ENCODE assay signal across 8 cellular contexts in the genomic region with DNA sequence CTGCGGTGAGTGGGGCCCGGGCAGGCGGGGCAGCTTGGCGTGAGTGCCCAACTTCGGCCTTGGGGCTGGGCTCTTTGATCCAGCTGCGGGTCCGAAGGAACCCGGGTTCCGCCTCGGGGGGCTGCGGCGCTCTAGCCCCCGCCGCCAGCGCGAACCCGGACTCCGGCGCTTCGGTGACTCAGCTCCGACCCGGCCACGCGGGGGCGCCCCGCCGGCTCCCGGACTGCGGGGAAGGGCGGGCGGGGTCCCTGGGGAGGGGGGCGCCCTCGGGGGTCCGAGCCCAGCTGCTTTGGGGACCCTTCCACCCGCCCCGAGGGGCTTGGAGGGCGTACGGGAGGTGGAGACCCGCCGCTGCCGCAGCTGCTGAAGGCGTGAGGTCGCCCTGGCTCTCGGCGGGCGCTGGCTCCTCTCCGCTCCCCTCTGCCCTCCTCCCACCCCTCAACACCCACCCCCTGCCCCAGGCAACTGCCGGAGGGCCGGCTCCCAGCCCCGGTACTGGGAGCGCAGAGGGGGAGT. TPM values are rescaled to one million over a fixed set of nuclear protein-coding genes. Genes with fewer than 3 reads are reported as not detected.
A peak's percentile ranks its signal among the peaks of the same experiment; 100 is the strongest.
DNase-seq lines count a peak whose midpoint lies in the region; ATAC-seq and TF ChIP-seq lines count a peak whose summit lies in the region.

No MANE protein-coding gene starts in this region.

- no peak overlapping the region for H4K5ac ChIP-seq in mesendoderm (ENCODE audit: low read length)

- no CpG with 5 or more reads among the region's 51 CpGs for WGBS in mesendoderm (ENCODE audit: extremely low coverage, insufficient coverage, low lambda C conversion rate)

- H3K9me3 Mint-ChIP-seq in stimulated activated effector memory CD8-positive, alpha-beta T cell treated with anti-CD3 and anti-CD28 coated beads, Interleukin-12 subunit alpha, Interleukin-12 subunit beta, amount 100 ng/mL, for 72 hours: no peaks in the 10 kb centered on the region

- peak overlapping the region; percentile 89 for H3K56ac ChIP-seq in mesendoderm (ENCODE audit: low read length)

- H3K9ac ChIP-seq in mesendoderm (ENCODE audit: low read length): peak overlapping the region; percentile 75

- no peak overlapping the region for H2AK5ac ChIP-seq in mesendoderm (ENCODE audit: low read length)

- TF ChIP-seq CTCF in HL-60 (IDR thresholded peaks at IDR 0.05; ENCODE audit: insufficient read depth, low read length) (peak; percentile 15), dorsolateral prefrontal cortex (IDR thresholded peaks at IDR 0.05 in 54 of 56, conservative IDR thresholded peaks at IDR 0.05 in 2 of 56; ENCODE audit: low read depth in 1 of 56, partially characterized antibody in 56 of 56) (peak; percentile 37 to 84 (median 66))

- H3K4me1 Mint-ChIP-seq in stimulated activated effector memory CD8-positive, alpha-beta T cell treated with anti-CD3 and anti-CD28 coated beads, Interleukin-12 subunit alpha, Interleukin-12 subunit beta, amount 100 ng/mL, for 72 hours: peaks cover 6% of the 10 kb centered on the region

- no peak overlapping the region for H3K27ac Mint-ChIP-seq in stimulated activated effector memory CD8-positive, alpha-beta T cell treated with anti-CD3 and anti-CD28 coated beads, Interleukin-12 subunit alpha, Interleukin-12 subunit beta, amount 100 ng/mL, for 72 hours

- peak overlapping the region; percentile 96 for H3K18ac ChIP-seq in mesendoderm (ENCODE audit: low read length)

- H2BK15ac ChIP-seq in mesendoderm (replicated peaks; ENCODE audit: low read depth): peak overlapping the region; percentile 48

- DNase-seq in HL-60 (ENCODE audit: low read depth in 1 of 2, low spot score in 1 of 2) (peak in 1 of 2 experiments; percentile 31), dorsolateral prefrontal cortex (peak in 3 of 10 donors; percentile 43 to 74 (median 71)), mesendoderm (peak; percentile 56), T1000 (lab: John Stamatoyannopoulos, UW) (no peak), AG08395 (ENCODE audit: low spot score) (no peak)
- DNase-seq in activated CD4-positive, alpha-beta T cell treated with anti-CD3 and anti-CD28 coated beads for 1 hour: peak; percentile 42
- peak; percentile 48 to 76 for DNase-seq in stimulated activated effector memory CD8-positive, alpha-beta T cell treated with anti-CD3 and anti-CD28 coated beads, Interleukin-12 subunit alpha, Interleukin-12 subunit beta, amount 100 ng/mL, for 72 hours (ENCODE audit: low spot score in 2 of 2)

- H2BK5ac ChIP-seq in mesendoderm (ENCODE audit: low read length): no peak overlapping the region

- peak; percentile 49 for ATAC-seq in GM18502 (IDR thresholded peaks at IDR 0.05; ENCODE audit: poor library complexity, unreplicated experiment)
- ATAC-seq in stimulated activated effector memory CD8-positive, alpha-beta T cell treated with anti-CD3 and anti-CD28 coated beads, Interleukin-12 subunit alpha, Interleukin-12 subunit beta, amount 100 ng/mL, for 72 hours: peak; percentile 69

- H2BK120ac ChIP-seq in mesendoderm (ENCODE audit: low read depth, low read length): peak overlapping the region; percentile 75

- H3K36me3 Mint-ChIP-seq in stimulated activated effector memory CD8-positive, alpha-beta T cell treated with anti-CD3 and anti-CD28 coated beads, Interleukin-12 subunit alpha, Interleukin-12 subunit beta, amount 100 ng/mL, for 72 hours: peaks cover 4% of the 10 kb centered on the region

- peak overlapping the region; percentile 76 for H3K27ac ChIP-seq in HL-60 (replicated peaks)
- H3K27ac ChIP-seq in dorsolateral prefrontal cortex: peak overlapping the region; percentile 73 to 100 (median 96)
- no peak overlapping the region for H3K27ac ChIP-seq in mesendoderm (ENCODE audit: low read depth, low read length)

- no peak overlapping the region for H4K8ac ChIP-seq in mesendoderm (ENCODE audit: low read depth, low read length)

- peak overlapping the region; percentile 48 for H3K4me2 ChIP-seq in mesendoderm (ENCODE audit: low read length)

- H3K4me3 ChIP-seq in HL-60 (replicated peaks; ENCODE audit: insufficient read depth, low read length): peak overlapping the region; percentile 74
- peak overlapping the region; percentile 53 to 95 (median 83) for H3K4me3 ChIP-seq in dorsolateral prefrontal cortex
- H3K4me3 ChIP-seq in mesendoderm (ENCODE audit: low read length): peak overlapping the region; percentile 61

- no peak overlapping the region for H3K23ac ChIP-seq in mesendoderm (ENCODE audit: low read length)

- no peaks in the 10 kb centered on the region for H3K79me1 ChIP-seq in mesendoderm (ENCODE audit: low read length)

- no peaks in the 10 kb centered on the region for H3K36me3 ChIP-seq in mesendoderm (ENCODE audit: control insufficient read depth, insufficient read depth, low read length)

- no peaks in the 10 kb centered on the region for H3K79me2 ChIP-seq in mesendoderm (ENCODE audit: control insufficient read depth, insufficient read depth, low read length)

- H3K27me3 ChIP-seq in HL-60 (ENCODE audit: insufficient read depth, poor library complexity, severe bottlenecking) (no peaks in the 10 kb centered on the region), dorsolateral prefrontal cortex (no peaks in the 10 kb centered on the region), mesendoderm (ENCODE audit: insufficient read depth, low read length, poor library complexity) (no peaks in the 10 kb centered on the region)

- no peaks in the 10 kb centered on the region for H3K4me1 ChIP-seq in mesendoderm (ENCODE audit: control insufficient read depth, low read depth, low read length)

- intact Hi-C loops in dorsolateral prefrontal cortex (cut with DNase I): loop anchor here (2.0 to 10.0 kb wide), 2 partner anchors 50 to 52 kb away; no protein-coding TSS in a partner anchor

- H3K4me3 Mint-ChIP-seq in stimulated activated effector memory CD8-positive, alpha-beta T cell treated with anti-CD3 and anti-CD28 coated beads, Interleukin-12 subunit alpha, Interleukin-12 subunit beta, amount 100 ng/mL, for 72 hours: peak overlapping the region; percentile 69

- H3K4ac ChIP-seq in mesendoderm (ENCODE audit: low read depth, low read length): peak overlapping the region; percentile 41

RNA-seq across cellular contexts. Expression of gene CPNE2, which starts 0.5 kb away (rescaled TPM):
- total RNA-seq in dorsolateral prefrontal cortex: 100 to 1,000 TPM in 2 of 120 experiments, 10 to 100 TPM in 118; 18.1 to 151 (median 44.9) TPM
- 8.8 TPM for polyA plus RNA-seq in mesendoderm (2013, experiment 1 of 2)
- polyA plus RNA-seq in mesendoderm (2013, experiment 2 of 2): 9.5 TPM

Comparison
In these comparisons a context has a peak if more than half of its experiments do, and no peak if none do; other contexts are left out.
1. DNase-seq: peak in activated CD4-positive, alpha-beta T cell treated with anti-CD3 and anti-CD28 coated beads for 1 hour (single experiment), mesendoderm (single experiment) and stimulated activated effector memory CD8-positive, alpha-beta T cell treated with anti-CD3 and anti-CD28 coated beads, Interleukin-12 subunit alpha, Interleukin-12 subunit beta, amount 100 ng/mL, for 72 hours (2 of 2); none in T1000 (single experiment) and AG08395 (single experiment).
2. Peak in every context shown above with its lines, with median percentiles within 50 percentile points of each other: H3K4me3 ChIP-seq.